In the genomic region with DNA sequence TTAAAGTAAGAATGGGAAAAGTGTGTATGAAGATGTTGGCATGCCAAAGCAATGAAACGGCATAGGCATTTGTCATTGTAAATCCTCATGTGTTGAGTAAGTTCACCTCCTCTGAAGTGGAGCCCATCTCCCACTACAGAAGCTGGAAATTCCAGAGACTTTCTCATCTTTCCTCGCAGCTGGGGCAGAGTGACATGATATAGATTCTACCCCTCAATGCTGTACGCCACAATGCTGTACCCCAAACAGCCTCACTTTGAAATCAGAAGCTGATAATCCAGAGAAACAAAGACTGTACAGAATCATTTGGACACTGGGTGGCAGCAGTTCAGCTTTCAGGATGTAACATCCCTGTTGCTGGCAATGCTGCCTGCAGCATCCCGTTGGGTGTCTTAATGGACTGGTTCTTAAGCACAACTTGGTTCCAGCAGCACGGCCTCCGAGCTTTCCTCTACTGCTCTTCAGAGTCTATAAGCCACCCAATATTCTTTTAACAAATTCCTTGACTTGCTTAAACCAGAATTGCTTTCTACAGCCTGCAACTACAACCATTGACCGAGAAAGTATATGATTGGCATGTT, we compare ENCODE assay signal across 9 cellular contexts. TPM values are rescaled to one million over a fixed set of nuclear protein-coding genes. Genes with fewer than 3 reads are reported as not detected.
DNase-seq lines count a peak whose midpoint lies in the region; ATAC-seq and TF ChIP-seq lines count a peak whose summit lies in the region.
"Had no signal": no experiment of that assay in that cellular context is flagged by ENCODE, and none has a peak within 500 bp of the region (broad histone marks: within the 10 kb centered on the region; RNA-seq: fewer than 3 reads in every experiment).

No MANE protein-coding gene starts in this region.

- ATAC-seq in HG03432 (IDR thresholded peaks at IDR 0.05; ENCODE audit: unreplicated experiment): peak; percentile 89
- ATAC-seq in lung (ENCODE audit: insufficient read depth, low FRiP score): peak; percentile 69

- intact Hi-C loops in CD14-positive monocyte (cut with micrococcal nuclease): no loop called here

- 29 to 38% methylated on average over 7 of the region's 7 CpGs for WGBS in lung, 2 donors

- TF ChIP-seq CTCF in CD14-positive monocyte (IDR thresholded peaks at IDR 0.05): peak; percentile 69
- peak; percentile 46 for TF ChIP-seq CTCF in coronary artery (IDR thresholded peaks at IDR 0.05)
- TF ChIP-seq CTCF in lung (IDR thresholded peaks at IDR 0.05; ENCODE audit: control extremely low read depth, extremely low read depth): peak; percentile 53

- H3K4me1 ChIP-seq in lung (ENCODE audit: control insufficient read depth in 2 of 2, insufficient read depth in 2 of 2, low read length in 2 of 2): no peaks in the 10 kb centered on the region

- H3K27ac ChIP-seq in coronary artery (no peak overlapping the region), lung (ENCODE audit: low read depth in 1 of 2, low read length in 1 of 2) (no peak overlapping the region)

- no peak overlapping the region for H3K4me3 Mint-ChIP-seq in CD14-positive monocyte
- H3K4me3 Mint-ChIP-seq: IgD-negative memory B cell had no signal

- DNase-seq in CD14-positive monocyte (ENCODE audit: low spot score): no peak
- peak; percentile 49 for DNase-seq in GM19238 (ENCODE audit: insufficient read length, low spot score)
- DNase-seq in NCI-H446 (lab: John Stamatoyannopoulos, UW): peak; percentile 28 to 75
- peak; percentile 68 for DNase-seq in activated CD4-positive, alpha-beta T cell treated with anti-CD3 and anti-CD28 coated beads for 48 hours
- no peak for DNase-seq in coronary artery (ENCODE audit: low spot score)
- peak; percentile 45 for DNase-seq in lung (ENCODE audit: low spot score)
- peak; percentile 26 to 35 for DNase-seq in stimulated activated CD8-positive, alpha-beta memory T cell treated with anti-CD3 and anti-CD28 coated beads, Interleukin-2, amount 100 ng/mL, for 1 hour (ENCODE audit: low read depth in 2 of 2)

- no peaks in the 10 kb centered on the region for H3K36me3 ChIP-seq in lung (ENCODE audit: control insufficient read depth in 2 of 2, insufficient read depth in 2 of 2, low read length in 2 of 2)

- no peaks in the 10 kb centered on the region for H3K9me3 ChIP-seq in lung (ENCODE audit: control insufficient read depth in 2 of 2, insufficient read depth in 1 of 2, low read length in 1 of 2)

- no peaks in the 10 kb centered on the region for H3K27me3 ChIP-seq in lung (ENCODE audit: control insufficient read depth, insufficient read depth)

- H3K4me1 Mint-ChIP-seq in CD14-positive monocyte: no peaks in the 10 kb centered on the region

- H3K4me3 ChIP-seq in coronary artery: no peak overlapping the region
- H3K4me3 ChIP-seq in lung: no peak overlapping the region

- H3K36me3 Mint-ChIP-seq in CD14-positive monocyte: no peaks in the 10 kb centered on the region
- H3K36me3 Mint-ChIP-seq: IgD-negative memory B cell had no signal

- H3K9me3 Mint-ChIP-seq in CD14-positive monocyte: peaks cover 0 to 7% (median 0%) of the 10 kb centered on the region in 7 donors
- H3K9me3 Mint-ChIP-seq: IgD-negative memory B cell had no signal

- H3K27me3 Mint-ChIP-seq in CD14-positive monocyte (ENCODE audit: low read depth in 3 of 3): peaks cover 0 to 6% (median 2%) of the 10 kb centered on the region in 3 donors
- H3K27me3 Mint-ChIP-seq: IgD-negative memory B cell had no signal

- peak overlapping the region in 1 of 7 donors; percentile 46 for H3K27ac Mint-ChIP-seq in CD14-positive monocyte
- H3K27ac Mint-ChIP-seq: IgD-negative memory B cell had no signal

RNA-seq across cellular contexts. Expression of a gene that starts 18.8 kb away (rescaled TPM):
- polyA plus RNA-seq in CD14-positive monocyte (under 1 TPM in 1 of 2 donors, not detected in 1; 0.10 TPM), lung (1 to 10 TPM in 1 of 2 donors, under 1 TPM in 1; 0.57 to 1.6 TPM)
- 10 to 100 TPM in 1 of 2 donors, 1 to 10 TPM in 1; 7.5 to 30.7 TPM for total RNA-seq in lung

RNA-seq across cellular contexts. Expression of a gene that starts 35.8 kb away (rescaled TPM):
- under 1 TPM in 1 of 2 donors, not detected in 1; 0.03 TPM for polyA plus RNA-seq in CD14-positive monocyte
- total RNA-seq in lung: 1 to 10 TPM; 5.5 to 5.8 TPM
- polyA plus RNA-seq in lung: 1 to 10 TPM in 1 of 2 donors, under 1 TPM in 1; 0.83 to 1.7 TPM
- polyA plus RNA-seq: IgD-negative memory B cell had no signal

Comparison
In these comparisons a context has a peak if more than half of its experiments do, and no peak if none do; other contexts are left out.
1. DNase-seq: peak in GM19238 (single experiment), NCI-H446 (2 of 2), activated CD4-positive, alpha-beta T cell treated with anti-CD3 and anti-CD28 coated beads for 48 hours (single experiment), lung (single experiment) and stimulated activated CD8-positive, alpha-beta memory T cell treated with anti-CD3 and anti-CD28 coated beads, Interleukin-2, amount 100 ng/mL, for 1 hour (2 of 2); none in CD14-positive monocyte (single experiment) and coronary artery (single experiment).
2. Peak in every context shown above with its lines, with median percentiles within 50 percentile points of each other: CTCF ChIP-seq.